In the genomic region with DNA sequence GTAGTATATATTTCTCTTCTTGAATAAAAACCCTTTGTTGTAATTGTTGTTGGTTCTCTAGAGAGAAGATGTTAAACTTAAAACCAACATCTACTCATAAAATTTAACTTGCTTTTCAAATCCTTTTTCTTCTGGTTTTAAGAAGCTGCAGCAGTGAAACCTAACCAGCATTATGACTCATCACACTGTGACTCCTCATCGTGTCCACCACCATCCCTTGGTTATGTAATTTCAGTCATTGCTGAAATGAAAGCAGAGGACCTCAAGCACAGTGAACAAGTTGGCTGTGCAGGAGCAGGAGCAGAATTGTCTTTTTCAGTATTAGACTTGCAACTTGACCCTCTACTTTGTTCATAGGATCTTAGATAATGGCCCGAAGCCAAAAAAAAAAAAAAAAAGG, we compare ENCODE assay signal across 8 cellular contexts.
DNase-seq lines count a peak whose midpoint lies in the region; ATAC-seq, FAIRE-seq and TF ChIP-seq lines count a peak whose summit lies in the region.

No MANE protein-coding gene starts in this region.

- H3K27me3 ChIP-seq in gastroesophageal sphincter (no peaks in the 10 kb centered on the region), small intestine (ENCODE audit: control insufficient read depth in 2 of 2, insufficient read depth in 2 of 2, low read length in 2 of 2) (no peaks in the 10 kb centered on the region)
- H3K27me3 ChIP-seq in CD8-positive, alpha-beta memory T cell (ENCODE audit: insufficient read depth, low read length, poor library complexity, severe bottlenecking), result no peaks in the 10 kb centered on the region

- no peak for TF ChIP-seq POLR2A in gastroesophageal sphincter (IDR thresholded peaks at IDR 0.05)

- DNase-seq in MV-4-11 (lab: John Stamatoyannopoulos, UW) (peak; percentile 93), small intestine (no peak), DMS153 (lab: John Stamatoyannopoulos, UW) (no peak), NCI-H446 treated with DMSO at 0.1 percent for 48 hours (lab: John Stamatoyannopoulos, UW) (no peak)
- DNase-seq in CD8-positive, alpha-beta memory T cell, result no peak

- H3K27ac Mint-ChIP-seq in CD8-positive, alpha-beta memory T cell, result no peak overlapping the region

- H3K4me1 Mint-ChIP-seq in CD8-positive, alpha-beta memory T cell, result no peaks in the 10 kb centered on the region

- no peak for TF ChIP-seq EP300 in gastroesophageal sphincter (IDR thresholded peaks at IDR 0.05)

- H3K36me3 Mint-ChIP-seq in CD8-positive, alpha-beta memory T cell, result no peaks in the 10 kb centered on the region

- H3K27ac ChIP-seq in gastroesophageal sphincter (no peak overlapping the region), small intestine (ENCODE audit: low read depth in 1 of 2, low read length in 1 of 2) (no peak overlapping the region)
- no peak overlapping the region for H3K27ac ChIP-seq in CD8-positive, alpha-beta memory T cell (ENCODE audit: low read depth, low read length)

- H3K9me3 ChIP-seq in gastroesophageal sphincter, result no peaks in the 10 kb centered on the region
- no peaks in the 10 kb centered on the region for H3K9me3 ChIP-seq in small intestine (ENCODE audit: control insufficient read depth, low read depth)
- H3K9me3 ChIP-seq in CD8-positive, alpha-beta memory T cell (ENCODE audit: low read length), result no peaks in the 10 kb centered on the region

- TF ChIP-seq CTCF in gastroesophageal sphincter (IDR thresholded peaks at IDR 0.05), result no peak

- 0 to 20% methylated on average over 1 to 2 of the region's 2 CpGs for WGBS in gastroesophageal sphincter (ENCODE audit: low coverage in 1 of 2), 2 donors
- 33 to 58% (median 52%) methylated on average over 2 of the region's 2 CpGs for WGBS in small intestine, 3 donors

- H3K4me3 ChIP-seq in gastroesophageal sphincter, result no peak overlapping the region
- no peak overlapping the region for H3K4me3 ChIP-seq in small intestine (ENCODE audit: low read depth in 1 of 2, low read length in 2 of 2)
- H3K4me3 ChIP-seq in CD8-positive, alpha-beta memory T cell (ENCODE audit: low read length), result no peak overlapping the region

- POLR2A ChIA-PET in CD8-positive, alpha-beta memory T cell (lab: Charles Lee), result no interaction called here

- H3K36me3 ChIP-seq in gastroesophageal sphincter (no peaks in the 10 kb centered on the region), small intestine (ENCODE audit: control insufficient read depth in 2 of 2, insufficient read depth in 2 of 2, low read length in 2 of 2) (no peaks in the 10 kb centered on the region)
- no peaks in the 10 kb centered on the region for H3K36me3 ChIP-seq in CD8-positive, alpha-beta memory T cell (ENCODE audit: insufficient read depth, low read length)

- peaks cover 2 to 8% of the 10 kb centered on the region in 2 donors for H3K27me3 Mint-ChIP-seq in CD8-positive, alpha-beta memory T cell

- H3K4me1 ChIP-seq in gastroesophageal sphincter (no peaks in the 10 kb centered on the region), small intestine (ENCODE audit: control insufficient read depth in 2 of 2, insufficient read depth in 1 of 2, low read depth in 1 of 2, low read length in 1 of 2) (no peaks in the 10 kb centered on the region)
- no peaks in the 10 kb centered on the region for H3K4me1 ChIP-seq in CD8-positive, alpha-beta memory T cell (ENCODE audit: insufficient read depth, low read length)

- ATAC-seq in GM18520 (IDR thresholded peaks at IDR 0.05; ENCODE audit: unreplicated experiment), result peak; percentile 98
- peak; percentile 100 for ATAC-seq in HG02588 (IDR thresholded peaks at IDR 0.05; ENCODE audit: unreplicated experiment)
- ATAC-seq in gastroesophageal sphincter, result peak; percentile 55

- CTCF ChIA-PET in CD8-positive, alpha-beta memory T cell (lab: Charles Lee), result no interaction called here

- FAIRE-seq in small intestine (lab: Jason Lieb, UNC), result no peak

- no peak overlapping the region for H3K4me3 Mint-ChIP-seq in CD8-positive, alpha-beta memory T cell

- no peaks in the 10 kb centered on the region for H3K9me3 Mint-ChIP-seq in CD8-positive, alpha-beta memory T cell
